Comparison of ENCODE assay signal across 22 cellular contexts in the genomic region with DNA sequence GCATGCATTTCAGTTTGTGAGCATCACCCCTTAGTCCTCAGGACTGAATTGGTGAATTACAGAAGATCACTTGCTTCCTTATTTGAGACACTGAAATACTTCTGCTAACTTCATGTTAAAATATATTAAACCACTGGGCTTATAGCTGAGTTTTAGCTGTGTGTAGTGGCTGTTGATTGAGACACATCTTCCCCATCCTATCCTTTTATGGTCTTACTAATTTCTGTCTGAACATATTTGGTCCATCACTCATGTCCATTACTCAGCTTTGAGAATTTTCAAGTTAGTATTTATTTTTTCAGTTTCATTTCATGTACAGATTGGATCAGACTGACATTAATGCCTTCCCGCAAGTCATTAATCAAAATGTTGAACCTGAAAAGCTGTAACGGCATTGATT.
DNase-seq lines count a peak whose midpoint lies in the region; ATAC-seq, FAIRE-seq and TF ChIP-seq lines count a peak whose summit lies in the region.
"Had no signal": no experiment of that assay in that cellular context is flagged by ENCODE, and none has a peak within 500 bp of the region (broad histone marks: within the 10 kb centered on the region; RNA-seq: fewer than 3 reads in every experiment).

No MANE protein-coding gene starts in this region.

- no peaks in the 10 kb centered on the region for H3K4me1 ChIP-seq in suprapubic skin
- H3K4me1 ChIP-seq: Caco-2, lower lobe of right lung, pancreas, right lobe of liver, transverse colon had no signal

- H3K27ac Mint-ChIP-seq in osteocyte (ENCODE audit: unreplicated experiment) = peak overlapping the region; percentile 12
- H3K27ac Mint-ChIP-seq: activated naive CD8-positive, alpha-beta T cell treated with anti-CD3 and anti-CD28 coated beads, Interleukin-2, amount 10 ng/mL, durations not matched to agents 7 days and 5 days; B cell; naive B cell had no signal

- no peak for TF ChIP-seq EP300 in suprapubic skin (IDR thresholded peaks at IDR 0.05)

- H3K4me3 ChIP-seq in fibroblast of mammary gland (ENCODE audit: control insufficient read depth, low read depth, low read length) (no peak overlapping the region), suprapubic skin (no peak overlapping the region)
- H3K4me3 ChIP-seq: K562, lower lobe of right lung, pancreas, right lobe of liver, transverse colon had no signal

- 87% methylated on average over 2 of the region's 2 CpGs for WGBS in suprapubic skin

- ATAC-seq in SK-N-SH treated with all-trans-retinoic acid at 6 μM for 48 hours = peak; percentile 35; the same call in 1 of the 3 replicates
- ATAC-seq in GM18502 (IDR thresholded peaks at IDR 0.05; ENCODE audit: poor library complexity, unreplicated experiment) = no peak
- ATAC-seq: K562, lower lobe of right lung, pancreas, right lobe of liver had no signal

- no peaks in the 10 kb centered on the region for H3K27me3 Mint-ChIP-seq in osteocyte (ENCODE audit: unreplicated experiment)

- H3K4me1 Mint-ChIP-seq in osteocyte (ENCODE audit: unreplicated experiment) = peaks cover 50% of the 10 kb centered on the region
- H3K4me1 Mint-ChIP-seq: B cell, naive B cell had no signal

- H3K36me3 ChIP-seq in suprapubic skin = no peaks in the 10 kb centered on the region
- H3K36me3 ChIP-seq: lower lobe of right lung, pancreas, right lobe of liver, transverse colon had no signal

- TF ChIP-seq POLR2A in suprapubic skin (IDR thresholded peaks at IDR 0.05) = no peak

- H3K27me3 ChIP-seq in suprapubic skin = no peaks in the 10 kb centered on the region
- H3K27me3 ChIP-seq: pancreas, right lobe of liver, transverse colon had no signal

- no peaks in the 10 kb centered on the region for H3K9me3 ChIP-seq in suprapubic skin
- H3K9me3 ChIP-seq: Caco-2, lower lobe of right lung, pancreas, right lobe of liver, transverse colon had no signal

- peak; percentile 35 for DNase-seq in GM04504 (ENCODE audit: low read depth)
- DNase-seq in fibroblast of mammary gland (ENCODE audit: low read depth) = peak; percentile 33
- no peak for DNase-seq in osteocyte (ENCODE audit: extremely low spot score, unreplicated experiment)
- DNase-seq in HTR-8/SVneo (ENCODE audit: insufficient read length, low spot score) = no peak
- no peak for DNase-seq in NCI-H1105 (lab: John Stamatoyannopoulos, UW)
- no peak for DNase-seq in suprapubic skin (ENCODE audit: low spot score in 2 of 2)
- DNase-seq: activated naive CD8-positive, alpha-beta T cell treated with anti-CD3 and anti-CD28 coated beads, Interleukin-2, amount 10 ng/mL, durations not matched to agents 7 days and 5 days; Caco-2; erythroblast; H7; lower lobe of right lung; naive B cell; NCI-H2029; pancreas; right lobe of liver; stimulated activated naive CD4-positive, alpha-beta T cell; transverse colon had no signal

- no peak for FAIRE-seq in HTR-8/SVneo (lab: Jason Lieb, UNC)
- FAIRE-seq: islet of Langerhans, K562, pancreas had no signal

- H3K4me3 Mint-ChIP-seq in osteocyte (ENCODE audit: unreplicated experiment) = no peak overlapping the region
- H3K4me3 Mint-ChIP-seq: activated naive CD8-positive, alpha-beta T cell treated with anti-CD3 and anti-CD28 coated beads, Interleukin-2, amount 10 ng/mL, durations not matched to agents 7 days and 5 days; B cell; naive B cell had no signal

- H3K27ac ChIP-seq in suprapubic skin = no peak overlapping the region
- H3K27ac ChIP-seq: lower lobe of right lung, pancreas, right lobe of liver, transverse colon had no signal

- H3K9me3 Mint-ChIP-seq in osteocyte (ENCODE audit: unreplicated experiment) = peaks cover 11% of the 10 kb centered on the region
- H3K9me3 Mint-ChIP-seq: activated naive CD8-positive, alpha-beta T cell treated with anti-CD3 and anti-CD28 coated beads, Interleukin-2, amount 10 ng/mL, durations not matched to agents 7 days and 5 days had no signal

- TF ChIP-seq CTCF in fibroblast of mammary gland (conservative IDR thresholded peaks at IDR 0.05; ENCODE audit: control insufficient read depth, insufficient read depth, low read depth, low read length) (no peak), osteocyte (IDR thresholded peaks at IDR 0.05) (no peak), suprapubic skin (IDR thresholded peaks at IDR 0.05) (no peak)

- H3K36me3 Mint-ChIP-seq in osteocyte (ENCODE audit: unreplicated experiment) = peaks cover 2% of the 10 kb centered on the region
- H3K36me3 Mint-ChIP-seq: activated naive CD8-positive, alpha-beta T cell treated with anti-CD3 and anti-CD28 coated beads, Interleukin-2, amount 10 ng/mL, durations not matched to agents 7 days and 5 days; naive B cell had no signal

TF ChIP-seq in SK-N-SH treated with all-trans-retinoic acid at 6 μM for 48 hours, 23 proteins besides CTCF, POLR2A, EP300 and RAD21:
- TF ChIP-seq ZNF8 (CRISPR knock-in tag; IDR thresholded peaks at IDR 0.05) (no peak), CSRNP3 (CRISPR knock-in tag; IDR thresholded peaks at IDR 0.05) (no peak), PPARA (CRISPR knock-in tag; IDR thresholded peaks at IDR 0.05; ENCODE audit: borderline replicate concordance) (no peak), ESRRG (CRISPR knock-in tag; IDR thresholded peaks at IDR 0.05) (no peak), ARNTL (CRISPR knock-in tag; IDR thresholded peaks at IDR 0.05; ENCODE audit: borderline replicate concordance, low read depth) (no peak), SNAI2 (CRISPR knock-in tag; IDR thresholded peaks at IDR 0.05) (no peak), RARB (CRISPR knock-in tag; IDR thresholded peaks at IDR 0.05) (no peak), GLIS3 (CRISPR knock-in tag; IDR thresholded peaks at IDR 0.05) (no peak), BACH2 (CRISPR knock-in tag; IDR thresholded peaks at IDR 0.05; ENCODE audit: borderline replicate concordance) (no peak), CSDC2 (CRISPR knock-in tag; IDR thresholded peaks at IDR 0.05) (no peak), ZFP30 (CRISPR knock-in tag; IDR thresholded peaks at IDR 0.05) (no peak), ISL1 (CRISPR knock-in tag; IDR thresholded peaks at IDR 0.05) (no peak), TOX (CRISPR knock-in tag; IDR thresholded peaks at IDR 0.05; ENCODE audit: borderline replicate concordance) (no peak), TCF4 (CRISPR knock-in tag; IDR thresholded peaks at IDR 0.05; ENCODE audit: borderline replicate concordance) (no peak)
- TF ChIP-seq, protein P1, sequence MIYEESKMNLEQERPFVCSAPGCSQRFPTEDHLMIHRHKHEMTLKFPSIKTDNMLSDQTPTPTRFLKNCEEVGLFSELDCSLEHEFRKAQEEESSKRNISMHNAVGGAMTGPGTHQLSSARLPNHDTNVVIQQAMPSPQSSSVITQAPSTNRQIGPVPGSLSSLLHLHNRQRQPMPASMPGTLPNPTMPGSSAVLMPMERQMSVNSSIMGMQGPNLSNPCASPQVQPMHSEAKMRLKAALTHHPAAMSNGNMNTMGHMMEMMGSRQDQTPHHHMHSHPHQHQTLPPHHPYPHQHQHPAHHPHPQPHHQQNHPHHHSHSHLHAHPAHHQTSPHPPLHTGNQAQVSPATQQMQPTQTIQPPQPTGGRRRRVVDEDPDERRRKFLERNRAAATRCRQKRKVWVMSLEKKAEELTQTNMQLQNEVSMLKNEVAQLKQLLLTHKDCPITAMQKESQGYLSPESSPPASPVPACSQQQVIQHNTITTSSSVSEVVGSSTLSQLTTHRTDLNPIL (CRISPR knock-in tag; IDR thresholded peaks at IDR 0.05; ENCODE audit: low read depth) = no peak

Comparison
In these comparisons a context has a peak if more than half of its experiments do, and no peak if none do; other contexts are left out.
1. DNase-seq: peak in GM04504 (single experiment) and fibroblast of mammary gland (single experiment); none in osteocyte (single experiment), HTR-8/SVneo (single experiment), NCI-H1105 (single experiment) and suprapubic skin (0 of 2).